28 cellular contexts compared by ENCODE assay signal in genomic region chr6:43522547-43523263, GRCh38. TPM values are rescaled to one million over a fixed set of nuclear protein-coding genes. Genes with fewer than 3 reads are reported as not detected.
DNase-seq lines count a peak whose midpoint lies in the region; ATAC-seq and TF ChIP-seq lines count a peak whose summit lies in the region.
"Had no signal": no experiment of that assay in that cellular context is flagged by ENCODE, and none has a peak within 500 bp of the region (broad histone marks: within the 10 kb centered on the region; RNA-seq: fewer than 3 reads in every experiment).

No MANE protein-coding gene starts in this region.

- peaks cover 44% of the 10 kb centered on the region for H3F3A ChIP-seq in GM23248 (ENCODE audit: insufficient read depth)

- TF ChIP-seq CTCF in left ventricle myocardium inferior (IDR thresholded peaks at IDR 0.05; ENCODE audit: borderline replicate concordance) (no peak), right atrium auricular region (IDR thresholded peaks at IDR 0.05) (no peak), NB4 (IDR thresholded peaks at IDR 0.05; ENCODE audit: low read depth, low read length) (no peak), breast epithelium (IDR thresholded peaks at IDR 0.05) (no peak), thyroid gland (IDR thresholded peaks at IDR 0.05) (no peak)

- H3K9me3 ChIP-seq in left ventricle myocardium inferior (replicated peaks) (no peaks in the 10 kb centered on the region), right atrium auricular region (no peaks in the 10 kb centered on the region), breast epithelium (no peaks in the 10 kb centered on the region), thyroid gland (no peaks in the 10 kb centered on the region), GM23248 (ENCODE audit: low read depth) (no peaks in the 10 kb centered on the region)
- H3K9me3 ChIP-seq: adrenal gland, colonic mucosa, esophagus muscularis mucosa, tibial nerve had no signal

- no peak overlapping the region for H3K9ac ChIP-seq in GM23248
- H3K9ac ChIP-seq: KMS-11 had no signal

- no peaks in the 10 kb centered on the region for H3K27me3 ChIP-seq in left ventricle myocardium inferior (ENCODE audit: low read depth)
- no peaks in the 10 kb centered on the region for H3K27me3 ChIP-seq in right atrium auricular region
- H3K27me3 ChIP-seq in breast epithelium: no peaks in the 10 kb centered on the region
- no peaks in the 10 kb centered on the region for H3K27me3 ChIP-seq in thyroid gland
- no peaks in the 10 kb centered on the region for H3K27me3 ChIP-seq in GM23248 (replicated peaks; ENCODE audit: insufficient read depth)
- H3K27me3 ChIP-seq: adrenal gland, brain microvascular endothelial cell, colonic mucosa, esophagus muscularis mucosa, tibial nerve had no signal

- H3K27ac ChIP-seq in left ventricle myocardium inferior (replicated peaks) (peak overlapping the region; percentile 68), right atrium auricular region (no peak overlapping the region), breast epithelium (peak overlapping the region; percentile 36 to 83), thyroid gland (peak overlapping the region; percentile 30 to 68 (median 49)), GM23248 (no peak overlapping the region)
- H3K27ac ChIP-seq: adrenal gland, brain microvascular endothelial cell, colonic mucosa, esophagus muscularis mucosa, PC-9, tibial nerve had no signal

- 78 to 92% methylated on average over 8 of the region's 8 CpGs for WGBS in thyroid gland, 2 donors
- 87 to 90% methylated on average over 8 of the region's 8 CpGs for WGBS in GM23248 (ENCODE audit: low coverage in 1 of 2, low lambda C conversion rate in 2 of 2, missing lambda C conversion rate in 2 of 2), 2 experiments

- TF ChIP-seq POLR2A in NB4 (IDR thresholded peaks at IDR 0.05; ENCODE audit: extremely low read depth, insufficient read length) (no peak), breast epithelium (IDR thresholded peaks at IDR 0.05) (no peak), thyroid gland (IDR thresholded peaks at IDR 0.05) (no peak)

- in situ Hi-C loops in GM23248 (cut with MboI): no loop called here

- DNase-seq in left ventricle myocardium inferior: no peak
- DNase-seq in right atrium auricular region (ENCODE audit: low spot score): no peak
- peak; percentile 17 for DNase-seq in NB4 (ENCODE audit: low read depth)
- no peak for DNase-seq in breast epithelium (ENCODE audit: low spot score in 2 of 2)
- DNase-seq in thyroid gland: no peak
- no peak for DNase-seq in GM23248
- DNase-seq: activated CD4-positive, alpha-beta T cell treated with anti-CD3 and anti-CD28 coated beads for 4 hours; adrenal gland; brain microvascular endothelial cell; CD4-positive, CD25-positive, alpha-beta regulatory T cell; colonic mucosa; DMS153; effector memory CD8-positive, alpha-beta T cell; foreskin melanocyte; hippocampal formation; immature natural killer cell; midbrain; naive thymus-derived CD8-positive, alpha-beta T cell; NCI-H1436 treated with DMSO at 0.1 percent for 48 hours; NCI-H510A treated with DMSO at 0.1 percent for 48 hours; PC-9; right cardiac atrium; stimulated activated CD4-positive, alpha-beta T cell treated with anti-CD3 and anti-CD28 coated beads, Interleukin-4, amount 100 ng/mL, for 1 hour; stimulated activated naive CD4-positive, alpha-beta T cell treated with Interleukin-2 at 50 U/mL for 16 hours had no signal

- no peak overlapping the region for H2AFZ ChIP-seq in GM23248
- H2AFZ ChIP-seq: PC-9 had no signal

- peaks cover 87% of the 10 kb centered on the region for H3K36me3 ChIP-seq in left ventricle myocardium inferior
- H3K36me3 ChIP-seq in right atrium auricular region: peaks cover 85% of the 10 kb centered on the region
- peaks cover 13% of the 10 kb centered on the region for H3K36me3 ChIP-seq in breast epithelium
- peaks cover 60 to 71% of the 10 kb centered on the region in 2 donors for H3K36me3 ChIP-seq in thyroid gland
- H3K36me3 ChIP-seq in GM23248 (ENCODE audit: low read depth): peaks cover 75% of the 10 kb centered on the region

- intact Hi-C loops in left ventricle myocardium inferior (cut with micrococcal nuclease) (no loop called here), breast epithelium (cut with DNase I; ENCODE audit: low total_unique reads) (no loop called here), thyroid gland (cut with DNase I) (loop anchor here (5.0 kb wide), 1 partner anchor 50 kb away; no protein-coding TSS in a partner anchor)

- H3K9me2 ChIP-seq in GM23248 (ENCODE audit: insufficient read depth): no peaks in the 10 kb centered on the region

- peaks cover 26% of the 10 kb centered on the region for H3K79me2 ChIP-seq in GM23248 (ENCODE audit: insufficient read depth)

- H4K20me1 ChIP-seq in GM23248 (ENCODE audit: insufficient read depth): no peaks in the 10 kb centered on the region

- H3K4me1 ChIP-seq in left ventricle myocardium inferior (peaks cover 49% of the 10 kb centered on the region), right atrium auricular region (peaks cover 0 to 12% of the 10 kb centered on the region in 2 donors), breast epithelium (peaks cover 0 to 3% of the 10 kb centered on the region in 2 donors), thyroid gland (peaks cover 23 to 37% of the 10 kb centered on the region in 2 donors), GM23248 (ENCODE audit: insufficient read depth) (peaks cover 11% of the 10 kb centered on the region)

- no peak for ATAC-seq in GM21447 (IDR thresholded peaks at IDR 0.05; ENCODE audit: unreplicated experiment)
- ATAC-seq: effector memory CD8-positive, alpha-beta T cell had no signal

- H3K4me2 ChIP-seq in GM23248 (ENCODE audit: unreplicated experiment): no peak overlapping the region
- H3K4me2 ChIP-seq: PC-9 had no signal

- H3K4me3 ChIP-seq in left ventricle myocardium inferior (no peak overlapping the region), right atrium auricular region (no peak overlapping the region), NB4 (ENCODE audit: low read depth, low read length) (no peak overlapping the region), breast epithelium (no peak overlapping the region), thyroid gland (replicated peaks in 1 of 3) (no peak overlapping the region), GM23248 (no peak overlapping the region)
- H3K4me3 ChIP-seq: adrenal gland, colonic mucosa, esophagus muscularis mucosa, PC-9, tibial nerve had no signal

RNA-seq across cellular contexts. Expression of gene POLR1C, which starts 5.8 kb away (rescaled TPM):
- total RNA-seq in left ventricle myocardium inferior (14.7 TPM), right atrium auricular region (10 to 100 TPM; 13.5 to 13.9 TPM), breast epithelium (10 to 100 TPM; 18.9 to 38.8 (median 38.7) TPM), thyroid gland (10 to 100 TPM; 27.6 to 41.9 (median 38.2) TPM)
- total RNA-seq in GM23248 (2014; rRNA removed; shearing (Covaris generic)): 24.9 and 38.7 TPM in 2 replicates
- 38.1 and 39.5 TPM in 2 replicates for polyA plus RNA-seq in GM23248 (2016; fragmentation: Nextera tagmentation; extraction: Ambion mirVana)

RNA-seq across cellular contexts. Expression of gene YIPF3, which starts 6.0 kb away (rescaled TPM):
- total RNA-seq in left ventricle myocardium inferior (69.9 TPM), right atrium auricular region (100 to 1,000 TPM in 1 of 2 donors, 10 to 100 TPM in 1; 84.0 to 103 TPM), breast epithelium (100 to 1,000 TPM in 1 of 3 donors, 10 to 100 TPM in 2; 89.5 to 100 (median 96.2) TPM), thyroid gland (100 to 1,000 TPM; 126 to 145 (median 128) TPM)
- 252 and 263 TPM in 2 replicates for total RNA-seq in GM23248 (2014; rRNA removed; shearing (Covaris generic))
- polyA plus RNA-seq in GM23248 (2016; fragmentation: Nextera tagmentation; extraction: Ambion mirVana): 190 and 196 TPM in 2 replicates

RNA-seq across cellular contexts. Expression of gene LRRC73, which starts 12.6 kb away (rescaled TPM):
- total RNA-seq in left ventricle myocardium inferior: 1.6 TPM
- under 1 TPM; 0.41 to 0.90 TPM for total RNA-seq in right atrium auricular region
- under 1 TPM in 2 of 3 donors, not detected in 1; 0.29 to 0.33 TPM for total RNA-seq in breast epithelium
- 1 to 10 TPM in 3 of 4 donors, under 1 TPM in 1; 0.67 to 2.0 (median 1.6) TPM for total RNA-seq in thyroid gland
- 0.89 and 1.6 TPM in 2 replicates for total RNA-seq in GM23248 (2014; rRNA removed; shearing (Covaris generic))
- polyA plus RNA-seq in GM23248 (2016; fragmentation: Nextera tagmentation; extraction: Ambion mirVana): 0.41 and 1.0 TPM in 2 replicates
- polyA plus RNA-seq: CD4-positive, CD25-positive, alpha-beta regulatory T cell; immature natural killer cell; naive thymus-derived CD8-positive, alpha-beta T cell had no signal

RNA-seq across cellular contexts. Expression of gene TJAP1, which starts 45.3 kb away (rescaled TPM):
- total RNA-seq in left ventricle myocardium inferior: 24.1 TPM
- total RNA-seq in right atrium auricular region: 10 to 100 TPM; 15.8 to 22.0 TPM
- 10 to 100 TPM; 18.6 to 21.8 (median 21.3) TPM for total RNA-seq in breast epithelium
- total RNA-seq in thyroid gland: 10 to 100 TPM; 23.2 to 42.4 (median 34.4) TPM
- 17.7 and 32.9 TPM in 2 replicates for total RNA-seq in GM23248 (2014; rRNA removed; shearing (Covaris generic))
- polyA plus RNA-seq in GM23248 (2016; fragmentation: Nextera tagmentation; extraction: Ambion mirVana): 12.7 and 16.0 TPM in 2 replicates

RNA-seq across cellular contexts. Expression of gene XPO5, which starts 53.1 kb away (rescaled TPM):
- total RNA-seq in left ventricle myocardium inferior: 20.3 TPM
- 10 to 100 TPM in 1 of 2 donors, 1 to 10 TPM in 1; 8.8 to 11.8 TPM for total RNA-seq in right atrium auricular region
- 10 to 100 TPM; 16.5 to 28.8 (median 27.2) TPM for total RNA-seq in breast epithelium
- 10 to 100 TPM; 22.2 to 58.6 (median 32.9) TPM for total RNA-seq in thyroid gland
- total RNA-seq in GM23248 (2014; rRNA removed; shearing (Covaris generic)): 27.6 and 29.5 TPM in 2 replicates
- polyA plus RNA-seq in GM23248 (2016; fragmentation: Nextera tagmentation; extraction: Ambion mirVana): 17.9 and 18.8 TPM in 2 replicates

Comparison
In these comparisons a context has a peak if more than half of its experiments do, and no peak if none do; other contexts are left out.
1. H3K27ac ChIP-seq: peak in left ventricle myocardium inferior (single experiment), breast epithelium (2 of 2) and thyroid gland (3 of 3); none in right atrium auricular region (0 of 2) and GM23248 (single experiment).